16 cellular contexts compared by ENCODE assay signal in the genomic region with DNA sequence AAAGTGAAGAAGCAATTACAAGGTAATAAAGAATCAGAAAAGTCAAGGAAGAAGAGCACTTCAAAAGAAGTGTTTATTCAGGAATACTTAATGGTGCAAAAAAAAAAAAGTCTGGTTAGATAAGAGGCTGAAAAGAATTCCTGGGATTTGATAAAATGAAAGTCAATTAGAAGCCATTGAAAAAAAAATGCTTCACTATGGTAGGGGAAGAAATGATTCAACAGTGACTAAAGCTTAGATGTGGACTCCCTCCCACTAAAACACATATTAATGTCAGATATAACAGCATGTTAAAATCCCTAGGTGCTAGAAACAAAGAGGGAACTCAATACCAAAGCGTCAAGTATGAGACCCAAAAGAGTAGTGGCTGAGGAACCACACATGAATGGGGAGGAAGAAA.
DNase-seq lines count a peak whose midpoint lies in the region; ATAC-seq, FAIRE-seq and TF ChIP-seq lines count a peak whose summit lies in the region.
"Had no signal": no experiment of that assay in that cellular context is flagged by ENCODE, and none has a peak within 500 bp of the region (broad histone marks: within the 10 kb centered on the region; RNA-seq: fewer than 3 reads in every experiment).

No MANE protein-coding gene starts in this region.

- H3K4me1 Mint-ChIP-seq in mesothelial cell of epicardium, result peaks cover 22% of the 10 kb centered on the region
- H3K4me1 Mint-ChIP-seq: CD4-positive, CD25-positive, alpha-beta regulatory T cell had no signal

- no peak overlapping the region for H3K4me3 Mint-ChIP-seq in mesothelial cell of epicardium
- H3K4me3 Mint-ChIP-seq: CD4-positive, CD25-positive, alpha-beta regulatory T cell had no signal

- H3K27ac ChIP-seq in ACC112 (ENCODE audit: low read depth, low read length), result no peak overlapping the region
- H3K27ac ChIP-seq in left ventricle myocardium inferior (replicated peaks), result no peak overlapping the region
- H3K27ac ChIP-seq: BLaER1 treated with 17β-estradiol and CSF1 and Interleukin-3, amounts not matched to agents 10 nM and 100 nM; HL-60 had no signal

- H3K9me3 ChIP-seq in left ventricle myocardium inferior (replicated peaks), result peaks cover 3% of the 10 kb centered on the region
- H3K9me3 ChIP-seq: BLaER1 treated with 17β-estradiol and CSF1 and Interleukin-3, amounts not matched to agents 10 nM and 100 nM had no signal

- H3K27me3 Mint-ChIP-seq in mesothelial cell of epicardium (ENCODE audit: low read depth), result no peaks in the 10 kb centered on the region
- H3K27me3 Mint-ChIP-seq: CD4-positive, CD25-positive, alpha-beta regulatory T cell had no signal

- peak overlapping the region; percentile 25 for H2AFZ ChIP-seq in ACC112 (ENCODE audit: low read length, unreplicated experiment)

- H3K36me3 ChIP-seq in ACC112 (ENCODE audit: insufficient read depth, low read length) (no peaks in the 10 kb centered on the region), bronchial epithelial cell (ENCODE audit: control insufficient read depth, insufficient read depth, low read length) (no peaks in the 10 kb centered on the region), left ventricle myocardium inferior (peaks cover 4% of the 10 kb centered on the region)
- H3K36me3 ChIP-seq: BLaER1 treated with 17β-estradiol and CSF1 and Interleukin-3, amounts not matched to agents 10 nM and 100 nM had no signal

- TF ChIP-seq CTCF in bronchial epithelial cell (IDR thresholded peaks at IDR 0.05; ENCODE audit: insufficient read depth, low read length, severe bottlenecking) (no peak), mesothelial cell of epicardium (IDR thresholded peaks at IDR 0.05; ENCODE audit: unreplicated experiment) (no peak), left ventricle myocardium inferior (IDR thresholded peaks at IDR 0.05; ENCODE audit: borderline replicate concordance) (no peak)

- DNase-seq in NCI-H226 (peak; percentile 51), bronchial epithelial cell (ENCODE audit: low read depth) (peak; percentile 12), mesothelial cell of epicardium (ENCODE audit: low spot score in 2 of 2, unreplicated experiment in 2 of 2) (no peak), left ventricle myocardium inferior (no peak)
- DNase-seq in activated CD4-positive, alpha-beta T cell treated with anti-CD3 and anti-CD28 coated beads for 4 hours, result no peak
- DNase-seq: 8988T; ACHN; CD4-positive, CD25-positive, alpha-beta regulatory T cell; DMS79; HCEC 1CT had no signal

- no peak for ATAC-seq in HG03039 (IDR thresholded peaks at IDR 0.05; ENCODE audit: unreplicated experiment)
- ATAC-seq: GM12878 had no signal

- peak overlapping the region; percentile 33 for H3K27ac Mint-ChIP-seq in mesothelial cell of epicardium
- H3K27ac Mint-ChIP-seq: CD4-positive, CD25-positive, alpha-beta regulatory T cell had no signal

- no peaks in the 10 kb centered on the region for H3K27me3 ChIP-seq in ACC112 (ENCODE audit: insufficient read depth, low read length)
- no peaks in the 10 kb centered on the region for H3K27me3 ChIP-seq in bronchial epithelial cell (ENCODE audit: control insufficient read depth, insufficient read depth, low read length)
- no peaks in the 10 kb centered on the region for H3K27me3 ChIP-seq in left ventricle myocardium inferior (ENCODE audit: low read depth)
- H3K27me3 ChIP-seq: BLaER1 treated with 17β-estradiol and CSF1 and Interleukin-3, amounts not matched to agents 10 nM and 100 nM had no signal

- H3K36me3 Mint-ChIP-seq in mesothelial cell of epicardium, result peaks cover 9% of the 10 kb centered on the region
- H3K36me3 Mint-ChIP-seq: CD4-positive, CD25-positive, alpha-beta regulatory T cell had no signal

- no peak overlapping the region for H3K4me3 ChIP-seq in ACC112 (ENCODE audit: low read depth, low read length)
- H3K4me3 ChIP-seq in bronchial epithelial cell (ENCODE audit: low read depth, low read length), result no peak overlapping the region
- H3K4me3 ChIP-seq in left ventricle myocardium inferior, result no peak overlapping the region
- H3K4me3 ChIP-seq: BLaER1 treated with 17β-estradiol and CSF1 and Interleukin-3, amounts not matched to agents 10 nM and 100 nM; GM12878 had no signal

- no peaks in the 10 kb centered on the region for H3K9me3 Mint-ChIP-seq in mesothelial cell of epicardium

- FAIRE-seq in bronchial epithelial cell (lab: Jason Lieb, UNC), result no peak
- FAIRE-seq: GM12878, GM19239 had no signal

- H3K79me2 ChIP-seq in ACC112 (ENCODE audit: control insufficient read depth, insufficient read depth, low read length, unreplicated experiment), result no peaks in the 10 kb centered on the region

- peaks cover 5% of the 10 kb centered on the region for H3K4me1 ChIP-seq in ACC112 (ENCODE audit: control insufficient read depth, insufficient read depth, low read length, unreplicated experiment)
- peaks cover 11% of the 10 kb centered on the region for H3K4me1 ChIP-seq in left ventricle myocardium inferior
- H3K4me1 ChIP-seq: BLaER1 treated with 17β-estradiol and CSF1 and Interleukin-3, amounts not matched to agents 10 nM and 100 nM had no signal

- intact Hi-C loops in left ventricle myocardium inferior (cut with micrococcal nuclease), result no loop called here

Comparison
In these comparisons a context has a peak if more than half of its experiments do, and no peak if none do; other contexts are left out.
1. DNase-seq: peak in NCI-H226 (single experiment) and bronchial epithelial cell (single experiment); none in mesothelial cell of epicardium (0 of 2), left ventricle myocardium inferior (single experiment) and activated CD4-positive, alpha-beta T cell treated with anti-CD3 and anti-CD28 coated beads for 4 hours (0 of 2).